1 cellular context compared by ENCODE assay signal in the genomic region with DNA sequence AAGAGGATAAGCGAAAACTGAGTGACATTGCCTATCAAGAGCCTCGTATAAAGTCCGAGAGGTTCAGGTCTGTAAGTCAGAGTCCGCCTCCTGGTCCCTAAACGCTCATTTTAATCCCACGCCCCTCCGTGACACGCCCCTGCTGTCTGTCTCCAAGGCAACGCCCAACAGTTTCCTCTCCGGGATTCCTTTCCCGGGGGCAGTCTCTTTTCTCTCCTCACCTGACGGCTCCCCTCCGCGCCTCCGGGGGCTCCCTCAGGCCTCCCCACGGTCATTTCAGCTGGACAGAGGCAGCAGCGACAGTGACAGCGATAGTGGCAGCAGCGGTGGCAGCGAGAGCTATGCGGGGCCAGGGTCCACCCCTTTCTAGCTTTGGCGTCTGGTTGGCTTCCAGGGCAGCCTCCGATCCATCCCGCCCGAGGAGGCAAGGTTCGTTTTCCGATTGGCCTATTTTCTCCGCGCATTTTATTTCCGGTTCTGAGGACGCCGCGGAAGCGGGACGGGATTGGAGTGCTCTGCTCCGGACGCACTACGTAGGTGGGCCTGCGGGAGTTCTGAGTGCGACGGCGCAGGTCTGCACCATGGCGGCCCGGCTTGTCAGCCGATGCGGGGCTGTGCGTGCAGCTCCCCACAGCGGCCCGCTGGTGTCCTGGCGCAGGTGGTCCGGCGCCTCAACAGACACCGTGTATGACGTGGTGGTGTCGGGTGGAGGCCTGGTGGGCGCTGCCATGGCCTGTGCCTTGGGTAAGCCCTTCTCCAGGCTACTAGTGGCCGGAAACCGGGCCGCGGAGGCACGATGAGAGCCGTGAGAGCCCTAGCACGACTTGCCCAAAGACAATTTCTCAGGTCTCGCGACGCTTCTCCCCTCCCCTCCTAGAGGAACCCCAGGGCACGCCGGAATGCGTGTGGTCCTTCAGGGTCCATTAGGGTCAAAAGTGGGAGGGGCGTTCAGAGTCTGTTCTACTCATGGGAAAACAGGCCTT.
TF ChIP-seq lines count a peak whose summit lies in the region.

A gene (plus strand): TSS at position 551 of the 983 bp plus-strand sequence. CDS start 31 bp downstream, at position 582.
A gene with protein sequence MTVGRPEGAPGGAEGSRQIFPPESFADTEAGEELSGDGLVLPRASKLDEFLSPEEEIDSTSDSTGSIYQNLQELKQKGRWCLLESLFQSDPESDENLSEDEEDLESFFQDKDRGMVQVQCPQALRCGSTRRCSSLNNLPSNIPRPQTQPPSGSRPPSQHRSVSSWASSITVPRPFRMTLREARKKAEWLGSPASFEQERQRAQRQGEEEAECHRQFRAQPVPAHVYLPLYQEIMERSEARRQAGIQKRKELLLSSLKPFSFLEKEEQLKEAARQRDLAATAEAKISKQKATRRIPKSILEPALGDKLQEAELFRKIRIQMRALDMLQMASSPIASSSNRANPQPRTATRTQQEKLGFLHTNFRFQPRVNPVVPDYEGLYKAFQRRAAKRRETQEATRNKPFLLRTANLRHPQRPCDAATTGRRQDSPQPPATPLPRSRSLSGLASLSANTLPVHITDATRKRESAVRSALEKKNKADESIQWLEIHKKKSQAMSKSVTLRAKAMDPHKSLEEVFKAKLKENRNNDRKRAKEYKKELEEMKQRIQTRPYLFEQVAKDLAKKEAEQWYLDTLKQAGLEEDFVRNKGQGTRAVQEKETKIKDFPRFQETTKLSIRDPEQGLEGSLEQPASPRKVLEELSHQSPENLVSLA (minus strand): TSS at position 343 of the 983 bp plus-strand sequence. CDS start 68 bp downstream, at position 275.

TF ChIP-seq in WTC11, 78 proteins besides CTCF, POLR2A, EP300 and RAD21 (continued from another document):
- TF ChIP-seq, protein P1, sequence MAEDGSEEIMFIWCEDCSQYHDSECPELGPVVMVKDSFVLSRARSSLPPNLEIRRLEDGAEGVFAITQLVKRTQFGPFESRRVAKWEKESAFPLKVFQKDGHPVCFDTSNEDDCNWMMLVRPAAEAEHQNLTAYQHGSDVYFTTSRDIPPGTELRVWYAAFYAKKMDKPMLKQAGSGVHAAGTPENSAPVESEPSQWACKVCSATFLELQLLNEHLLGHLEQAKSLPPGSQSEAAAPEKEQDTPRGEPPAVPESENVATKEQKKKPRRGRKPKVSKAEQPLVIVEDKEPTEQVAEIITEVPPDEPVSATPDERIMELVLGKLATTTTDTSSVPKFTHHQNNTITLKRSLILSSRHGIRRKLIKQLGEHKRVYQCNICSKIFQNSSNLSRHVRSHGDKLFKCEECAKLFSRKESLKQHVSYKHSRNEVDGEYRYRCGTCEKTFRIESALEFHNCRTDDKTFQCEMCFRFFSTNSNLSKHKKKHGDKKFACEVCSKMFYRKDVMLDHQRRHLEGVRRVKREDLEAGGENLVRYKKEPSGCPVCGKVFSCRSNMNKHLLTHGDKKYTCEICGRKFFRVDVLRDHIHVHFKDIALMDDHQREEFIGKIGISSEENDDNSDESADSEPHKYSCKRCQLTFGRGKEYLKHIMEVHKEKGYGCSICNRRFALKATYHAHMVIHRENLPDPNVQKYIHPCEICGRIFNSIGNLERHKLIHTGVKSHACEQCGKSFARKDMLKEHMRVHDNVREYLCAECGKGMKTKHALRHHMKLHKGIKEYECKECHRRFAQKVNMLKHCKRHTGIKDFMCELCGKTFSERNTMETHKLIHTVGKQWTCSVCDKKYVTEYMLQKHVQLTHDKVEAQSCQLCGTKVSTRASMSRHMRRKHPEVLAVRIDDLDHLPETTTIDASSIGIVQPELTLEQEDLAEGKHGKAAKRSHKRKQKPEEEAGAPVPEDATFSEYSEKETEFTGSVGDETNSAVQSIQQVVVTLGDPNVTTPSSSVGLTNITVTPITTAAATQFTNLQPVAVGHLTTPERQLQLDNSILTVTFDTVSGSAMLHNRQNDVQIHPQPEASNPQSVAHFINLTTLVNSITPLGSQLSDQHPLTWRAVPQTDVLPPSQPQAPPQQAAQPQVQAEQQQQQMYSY (CRISPR knock-in tag; IDR thresholded peaks at IDR 0.05): peak; percentile 57; the same call in 1 of the 2 replicates
- TF ChIP-seq, protein P2, sequence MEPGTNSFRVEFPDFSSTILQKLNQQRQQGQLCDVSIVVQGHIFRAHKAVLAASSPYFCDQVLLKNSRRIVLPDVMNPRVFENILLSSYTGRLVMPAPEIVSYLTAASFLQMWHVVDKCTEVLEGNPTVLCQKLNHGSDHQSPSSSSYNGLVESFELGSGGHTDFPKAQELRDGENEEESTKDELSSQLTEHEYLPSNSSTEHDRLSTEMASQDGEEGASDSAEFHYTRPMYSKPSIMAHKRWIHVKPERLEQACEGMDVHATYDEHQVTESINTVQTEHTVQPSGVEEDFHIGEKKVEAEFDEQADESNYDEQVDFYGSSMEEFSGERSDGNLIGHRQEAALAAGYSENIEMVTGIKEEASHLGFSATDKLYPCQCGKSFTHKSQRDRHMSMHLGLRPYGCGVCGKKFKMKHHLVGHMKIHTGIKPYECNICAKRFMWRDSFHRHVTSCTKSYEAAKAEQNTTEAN (CRISPR knock-in tag; IDR thresholded peaks at IDR 0.05): 0 out of 2 replicates have a peak, but pooled peaks have one; percentile 27
- TF ChIP-seq ZNF121 (CRISPR knock-in tag; IDR thresholded peaks at IDR 0.05): 0 out of 2 replicates have a peak, but pooled peaks have one; percentile 35
- TF ChIP-seq TEAD1 (CRISPR knock-in tag; IDR thresholded peaks at IDR 0.05): 0 out of 2 replicates have a peak, but pooled peaks have one; percentile 13
- TF ChIP-seq NFYB (CRISPR knock-in tag; conservative IDR thresholded peaks at IDR 0.05; ENCODE audit: low read depth): peak; percentile 61
- TF ChIP-seq, protein P3, sequence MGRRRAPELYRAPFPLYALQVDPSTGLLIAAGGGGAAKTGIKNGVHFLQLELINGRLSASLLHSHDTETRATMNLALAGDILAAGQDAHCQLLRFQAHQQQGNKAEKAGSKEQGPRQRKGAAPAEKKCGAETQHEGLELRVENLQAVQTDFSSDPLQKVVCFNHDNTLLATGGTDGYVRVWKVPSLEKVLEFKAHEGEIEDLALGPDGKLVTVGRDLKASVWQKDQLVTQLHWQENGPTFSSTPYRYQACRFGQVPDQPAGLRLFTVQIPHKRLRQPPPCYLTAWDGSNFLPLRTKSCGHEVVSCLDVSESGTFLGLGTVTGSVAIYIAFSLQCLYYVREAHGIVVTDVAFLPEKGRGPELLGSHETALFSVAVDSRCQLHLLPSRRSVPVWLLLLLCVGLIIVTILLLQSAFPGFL (CRISPR knock-in tag; IDR thresholded peaks at IDR 0.05; ENCODE audit: borderline replicate concordance): 0 out of 2 replicates have a peak, but pooled peaks have one; percentile 29
- TF ChIP-seq ESRRA (CRISPR knock-in tag; IDR thresholded peaks at IDR 0.05; ENCODE audit: borderline replicate concordance): peak; percentile 82
- TF ChIP-seq, protein P4, sequence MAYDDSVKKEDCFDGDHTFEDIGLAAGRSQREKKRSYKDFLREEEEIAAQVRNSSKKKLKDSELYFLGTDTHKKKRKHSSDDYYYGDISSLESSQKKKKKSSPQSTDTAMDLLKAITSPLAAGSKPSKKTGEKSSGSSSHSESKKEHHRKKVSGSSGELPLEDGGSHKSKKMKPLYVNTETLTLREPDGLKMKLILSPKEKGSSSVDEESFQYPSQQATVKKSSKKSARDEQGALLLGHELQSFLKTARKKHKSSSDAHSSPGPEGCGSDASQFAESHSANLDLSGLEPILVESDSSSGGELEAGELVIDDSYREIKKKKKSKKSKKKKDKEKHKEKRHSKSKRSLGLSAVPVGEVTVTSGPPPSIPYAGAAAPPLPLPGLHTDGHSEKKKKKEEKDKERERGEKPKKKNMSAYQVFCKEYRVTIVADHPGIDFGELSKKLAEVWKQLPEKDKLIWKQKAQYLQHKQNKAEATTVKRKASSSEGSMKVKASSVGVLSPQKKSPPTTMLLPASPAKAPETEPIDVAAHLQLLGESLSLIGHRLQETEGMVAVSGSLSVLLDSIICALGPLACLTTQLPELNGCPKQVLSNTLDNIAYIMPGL (CRISPR knock-in tag; IDR thresholded peaks at IDR 0.05): peak; percentile 41; the same call in 1 of the 2 replicates
- TF ChIP-seq FOXK1 (CRISPR knock-in tag; IDR thresholded peaks at IDR 0.05): peak; percentile 85; the same call in 1 of the 2 replicates
- 0 out of 2 replicates have a peak, but pooled peaks have one; percentile 55 for TF ChIP-seq RELA (CRISPR knock-in tag; IDR thresholded peaks at IDR 0.05; ENCODE audit: borderline replicate concordance)
- TF ChIP-seq, protein P5, sequence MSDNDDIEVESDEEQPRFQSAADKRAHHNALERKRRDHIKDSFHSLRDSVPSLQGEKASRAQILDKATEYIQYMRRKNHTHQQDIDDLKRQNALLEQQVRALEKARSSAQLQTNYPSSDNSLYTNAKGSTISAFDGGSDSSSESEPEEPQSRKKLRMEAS (CRISPR knock-in tag; IDR thresholded peaks at IDR 0.05): peak; percentile 82
- TF ChIP-seq GTF2I (CRISPR knock-in tag; conservative IDR thresholded peaks at IDR 0.05): no peak
- no peak for TF ChIP-seq RORB (CRISPR knock-in tag; IDR thresholded peaks at IDR 0.05)
- TF ChIP-seq FOXJ3 (CRISPR knock-in tag; IDR thresholded peaks at IDR 0.05; ENCODE audit: borderline replicate concordance): no peak
- TF ChIP-seq MYBL2 (CRISPR knock-in tag; IDR thresholded peaks at IDR 0.05): 0 out of 2 replicates have a peak, but pooled peaks have one; percentile 13
- TF ChIP-seq NFATC4 (CRISPR knock-in tag; IDR thresholded peaks at IDR 0.05): no peak
- TF ChIP-seq, protein P6, sequence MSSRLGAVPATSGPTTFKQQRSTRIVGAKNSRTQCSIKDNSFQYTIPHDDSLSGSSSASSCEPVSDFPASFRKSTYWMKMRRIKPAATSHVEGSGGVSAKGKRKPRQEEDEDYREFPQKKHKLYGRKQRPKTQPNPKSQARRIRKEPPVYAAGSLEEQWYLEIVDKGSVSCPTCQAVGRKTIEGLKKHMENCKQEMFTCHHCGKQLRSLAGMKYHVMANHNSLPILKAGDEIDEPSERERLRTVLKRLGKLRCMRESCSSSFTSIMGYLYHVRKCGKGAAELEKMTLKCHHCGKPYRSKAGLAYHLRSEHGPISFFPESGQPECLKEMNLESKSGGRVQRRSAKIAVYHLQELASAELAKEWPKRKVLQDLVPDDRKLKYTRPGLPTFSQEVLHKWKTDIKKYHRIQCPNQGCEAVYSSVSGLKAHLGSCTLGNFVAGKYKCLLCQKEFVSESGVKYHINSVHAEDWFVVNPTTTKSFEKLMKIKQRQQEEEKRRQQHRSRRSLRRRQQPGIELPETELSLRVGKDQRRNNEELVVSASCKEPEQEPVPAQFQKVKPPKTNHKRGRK (CRISPR knock-in tag; IDR thresholded peaks at IDR 0.05; ENCODE audit: borderline replicate concordance): no peak
- 0 out of 2 replicates have a peak, but pooled peaks have one; percentile 11 for TF ChIP-seq NFE2L1 (CRISPR knock-in tag; IDR thresholded peaks at IDR 0.05)
- no peak for TF ChIP-seq ATF1 (CRISPR knock-in tag; IDR thresholded peaks at IDR 0.05)
